11 cellular contexts compared by ENCODE assay signal in genomic region chr5:133824661-133825254, GRCh38.
DNase-seq lines count a peak whose midpoint lies in the region; ATAC-seq and TF ChIP-seq lines count a peak whose summit lies in the region.
"Had no signal": no experiment of that assay in that cellular context is flagged by ENCODE, and none has a peak within 500 bp of the region (broad histone marks: within the 10 kb centered on the region; RNA-seq: fewer than 3 reads in every experiment).

No MANE protein-coding gene starts in this region.

- no peaks in the 10 kb centered on the region for H3K9me3 Mint-ChIP-seq in stimulated activated memory B cell treated with anti-CD40 and anti-IgM and Interleukin-4, amounts not matched to agents 10 μg/mL and 1 μg/mL and 100 μg/mL, for 72 hours
- H3K9me3 Mint-ChIP-seq: neural crest cell had no signal

- no peaks in the 10 kb centered on the region for H3K4me1 ChIP-seq in RWPE2 (ENCODE audit: insufficient read depth, poor library complexity, severe bottlenecking)

- peaks cover 10% of the 10 kb centered on the region for H3K27me3 Mint-ChIP-seq in stimulated activated memory B cell treated with anti-CD40 and anti-IgM and Interleukin-4, amounts not matched to agents 10 μg/mL and 1 μg/mL and 100 μg/mL, for 72 hours

- ATAC-seq in HG02642 (IDR thresholded peaks at IDR 0.05; ENCODE audit: poor library complexity, unreplicated experiment) (peak; percentile 71), RWPE2 (ENCODE audit: low read depth) (no peak), omental fat pad (ENCODE audit: low FRiP score) (no peak)
- ATAC-seq in stimulated activated memory B cell treated with anti-CD40 and anti-IgM and Interleukin-4, amounts not matched to agents 10 μg/mL and 1 μg/mL and 100 μg/mL, for 72 hours, result peak; percentile 79

- peak overlapping the region; percentile 60 for H3K27ac Mint-ChIP-seq in stimulated activated memory B cell treated with anti-CD40 and anti-IgM and Interleukin-4, amounts not matched to agents 10 μg/mL and 1 μg/mL and 100 μg/mL, for 72 hours

- H3K36me3 ChIP-seq in RWPE2 (ENCODE audit: low read depth), result no peaks in the 10 kb centered on the region

- TF ChIP-seq CTCF in RWPE2 (IDR thresholded peaks at IDR 0.05; ENCODE audit: poor library complexity, severe bottlenecking), result no peak
- TF ChIP-seq CTCF in omental fat pad (IDR thresholded peaks at IDR 0.05), result no peak

- peaks cover 16% of the 10 kb centered on the region for H3K27me3 ChIP-seq in RWPE2 (ENCODE audit: insufficient read depth, poor library complexity, severe bottlenecking)

- H3K4me3 ChIP-seq in RWPE2 (ENCODE audit: severe bottlenecking), result no peak overlapping the region

- H3K36me3 Mint-ChIP-seq in stimulated activated memory B cell treated with anti-CD40 and anti-IgM and Interleukin-4, amounts not matched to agents 10 μg/mL and 1 μg/mL and 100 μg/mL, for 72 hours, result no peaks in the 10 kb centered on the region

- H3K27ac ChIP-seq in RWPE2 (ENCODE audit: poor library complexity, severe bottlenecking), result no peak overlapping the region
- H3K27ac ChIP-seq: C4-2B, VCaP had no signal

- DNase-seq in activated T-cell treated with anti-CD3 and anti-CD28 coated beads for 48 hours (ENCODE audit: low read depth) (peak; percentile 15), activated T-cell treated with anti-CD3 and anti-CD28 coated beads for 4 hours (no peak), RWPE2 (ENCODE audit: low spot score) (peak; percentile 27), occipital lobe (lab: John Stamatoyannopoulos, UW) (no peak), omental fat pad (ENCODE audit: low spot score) (no peak), SK-N-DZ (ENCODE audit: low spot score) (no peak)

- H3K4me1 Mint-ChIP-seq in stimulated activated memory B cell treated with anti-CD40 and anti-IgM and Interleukin-4, amounts not matched to agents 10 μg/mL and 1 μg/mL and 100 μg/mL, for 72 hours, result peaks cover 59% of the 10 kb centered on the region

- H3K9me3 ChIP-seq in RWPE2 (ENCODE audit: severe bottlenecking), result no peaks in the 10 kb centered on the region

- no peak overlapping the region for H3K4me3 Mint-ChIP-seq in stimulated activated memory B cell treated with anti-CD40 and anti-IgM and Interleukin-4, amounts not matched to agents 10 μg/mL and 1 μg/mL and 100 μg/mL, for 72 hours
- H3K4me3 Mint-ChIP-seq: neural crest cell had no signal

Comparison
In these comparisons a context has a peak if more than half of its experiments do, and no peak if none do; other contexts are left out.
1. DNase-seq: peak in activated T-cell treated with anti-CD3 and anti-CD28 coated beads for 48 hours (single experiment) and RWPE2 (single experiment); none in activated T-cell treated with anti-CD3 and anti-CD28 coated beads for 4 hours (single experiment), occipital lobe (single experiment), omental fat pad (single experiment) and SK-N-DZ (single experiment).
2. ATAC-seq: peak in HG02642 (single experiment) and stimulated activated memory B cell treated with anti-CD40 and anti-IgM and Interleukin-4, amounts not matched to agents 10 μg/mL and 1 μg/mL and 100 μg/mL, for 72 hours (single experiment); none in RWPE2 (single experiment) and omental fat pad (single experiment).